8 cellular contexts compared by ENCODE assay signal in the genomic region with DNA sequence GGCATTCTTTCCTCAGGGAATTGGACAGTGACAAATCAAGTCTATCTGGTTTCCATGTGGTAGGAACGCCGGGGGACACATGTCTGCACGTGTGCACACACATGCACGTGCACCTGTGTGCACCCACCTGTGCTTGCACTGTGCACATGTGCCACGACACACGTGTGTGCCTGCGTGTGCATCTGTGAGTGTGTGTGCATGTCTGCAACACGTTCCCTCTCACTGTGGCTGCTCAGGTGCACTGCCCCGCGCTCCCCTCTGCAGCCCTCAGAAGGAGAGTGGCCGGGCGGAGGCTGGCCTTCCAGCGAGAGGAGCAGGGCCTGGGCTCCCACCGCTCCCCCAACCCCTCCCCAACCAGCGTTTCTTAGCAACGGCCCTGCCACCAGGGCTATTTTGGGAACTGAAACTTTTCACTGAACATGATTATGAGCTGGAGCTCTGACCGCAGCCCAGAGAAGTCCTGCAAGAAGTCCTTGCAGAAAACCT.
DNase-seq lines count a peak whose midpoint lies in the region; ATAC-seq and TF ChIP-seq lines count a peak whose summit lies in the region.

No MANE protein-coding gene starts in this region.

- H3K4me3 Mint-ChIP-seq in neural progenitor cell, result peak overlapping the region; percentile 62

- 25 to 30% (median 27%) methylated on average over 17 of the region's 17 CpGs for WGBS in psoas muscle, 3 donors

- CTCF ChIA-PET in OCI-LY7 (lab: Charles Lee; ENCODE audit: unreplicated experiment), result no interaction called here

- H3K36me3 ChIP-seq in OCI-LY7 (ENCODE audit: insufficient read depth, low read length), result no peaks in the 10 kb centered on the region
- H3K36me3 ChIP-seq in neural progenitor cell, result no peaks in the 10 kb centered on the region
- H3K36me3 ChIP-seq in psoas muscle (ENCODE audit: insufficient read depth in 1 of 2, low read depth in 1 of 2), result no peaks in the 10 kb centered on the region

- TF ChIP-seq CTCF in OCI-LY7 (conservative IDR thresholded peaks at IDR 0.05; ENCODE audit: low read length) (no peak), neural progenitor cell (IDR thresholded peaks at IDR 0.05) (no peak), psoas muscle (IDR thresholded peaks at IDR 0.05) (no peak), omental fat pad (IDR thresholded peaks at IDR 0.05) (no peak)

- H3K9me3 ChIP-seq in OCI-LY7 (ENCODE audit: low read length) (no peaks in the 10 kb centered on the region), neural progenitor cell (ENCODE audit: low read depth) (no peaks in the 10 kb centered on the region), psoas muscle (no peaks in the 10 kb centered on the region)

- no peaks in the 10 kb centered on the region for H3K79me2 ChIP-seq in OCI-LY7 (ENCODE audit: insufficient read depth, low read depth, low read length)
- H3K79me2 ChIP-seq in neural progenitor cell (ENCODE audit: low read depth), result no peaks in the 10 kb centered on the region

- H3K4me2 ChIP-seq in OCI-LY7 (ENCODE audit: low read length) (peak overlapping the region; percentile 30), neural progenitor cell (no peak overlapping the region)

- no TSS peak for BruUV-seq in OCI-LY7 (replicated peaks; lab: Mats Ljungman, UMichigan)

- H3K27me3 Mint-ChIP-seq in neural progenitor cell (ENCODE audit: insufficient read depth, low read depth), result peaks cover 14% of the 10 kb centered on the region

- no peak overlapping the region for H3K9ac ChIP-seq in neural progenitor cell

- H2AFZ ChIP-seq in OCI-LY7 (ENCODE audit: low read length), result no peak overlapping the region
- H2AFZ ChIP-seq in neural progenitor cell (replicated peaks), result no peak overlapping the region

- ATAC-seq in GM19025 (IDR thresholded peaks at IDR 0.05; ENCODE audit: low read depth, unreplicated experiment) (peak; percentile 80), HG02938 (IDR thresholded peaks at IDR 0.05; ENCODE audit: unreplicated experiment) (peak; percentile 76), psoas muscle (no peak), omental fat pad (ENCODE audit: low FRiP score) (no peak)

- no peaks in the 10 kb centered on the region for H3K36me3 Mint-ChIP-seq in neural progenitor cell

- H4K20me1 ChIP-seq in OCI-LY7 (ENCODE audit: insufficient read depth, low read length), result no peaks in the 10 kb centered on the region
- no peaks in the 10 kb centered on the region for H4K20me1 ChIP-seq in neural progenitor cell (ENCODE audit: low read depth)

- no peaks in the 10 kb centered on the region for H3F3A ChIP-seq in neural progenitor cell (ENCODE audit: low read depth)

- POLR2A ChIA-PET in OCI-LY7 (lab: Charles Lee), result no interaction called here

- H3K9me2 ChIP-seq in OCI-LY7 (ENCODE audit: insufficient read depth, low read length), result no peaks in the 10 kb centered on the region

- H3K4me1 ChIP-seq in OCI-LY7 (ENCODE audit: insufficient read depth, low read length, poor library complexity, severe bottlenecking) (peaks cover 16% of the 10 kb centered on the region), neural progenitor cell (no peaks in the 10 kb centered on the region), psoas muscle (peaks cover 11% of the 10 kb centered on the region)

- H3K4me3 ChIP-seq in OCI-LY7 (ENCODE audit: low read depth, low read length, poor library complexity, severe bottlenecking) (peak overlapping the region; percentile 5), neural progenitor cell (no peak overlapping the region), psoas muscle (no peak overlapping the region)

- peak overlapping the region; percentile 30 for H3K27ac Mint-ChIP-seq in neural progenitor cell

- intact Hi-C loops in OCI-LY7 (cut with micrococcal nuclease; ENCODE audit: unreplicated experiment), result no loop called here
- intact Hi-C loops in psoas muscle (cut with DNase I), result loop anchor here in 1 of 2 donors (5.0 kb wide), 1 partner anchor 155 kb away; no protein-coding TSS in a partner anchor

- H3K9me3 Mint-ChIP-seq in neural progenitor cell, result no peaks in the 10 kb centered on the region

- peaks cover 44% of the 10 kb centered on the region for H3K4me1 Mint-ChIP-seq in neural progenitor cell

- H3K27ac ChIP-seq in OCI-LY7 (ENCODE audit: low read depth, low read length, poor library complexity, severe bottlenecking) (no peak overlapping the region), neural progenitor cell (no peak overlapping the region), psoas muscle (no peak overlapping the region)

- H3K27me3 ChIP-seq in neural progenitor cell (peaks cover 89% of the 10 kb centered on the region), psoas muscle (ENCODE audit: insufficient read depth in 3 of 3, low read length in 2 of 3) (peaks cover 0 to 70% (median 2%) of the 10 kb centered on the region in 3 donors)

- DNase-seq in OCI-LY7 (ENCODE audit: low spot score), result peak; percentile 26
- DNase-seq in neural progenitor cell (ENCODE audit: low spot score), result no peak
- no peak for DNase-seq in psoas muscle
- no peak for DNase-seq in stimulated activated CD4-positive, alpha-beta T cell treated with anti-CD3 and anti-CD28 coated beads, Interleukin-2, amount 100 ng/mL, for 24 hours
- DNase-seq in GF-D8 (lab: John Stamatoyannopoulos, UW), result no peak
- DNase-seq in omental fat pad (ENCODE audit: low spot score), result no peak

Comparison
In these comparisons a context has a peak if more than half of its experiments do, and no peak if none do; other contexts are left out.
1. ATAC-seq: peak in GM19025 (single experiment) and HG02938 (single experiment); none in psoas muscle (0 of 4) and omental fat pad (single experiment).